15 cellular contexts compared by ENCODE assay signal in genomic region chr3:148598619-148599018, GRCh38.
"Had no signal": no experiment of that assay in that cellular context is flagged by ENCODE, and none has a peak within 500 bp of the region (broad histone marks: within the 10 kb centered on the region; RNA-seq: fewer than 3 reads in every experiment).

No MANE protein-coding gene starts in this region.

- H3K27me3 Mint-ChIP-seq: naive thymus-derived CD4-positive, alpha-beta T cell; stimulated activated naive B cell treated with anti-CD40 and anti-IgM and Interleukin-4, amounts not matched to agents 10 μg/mL and 1 μg/mL and 100 μg/mL, for 72 hours; stimulated activated naive CD8-positive, alpha-beta T cell treated with anti-CD3 and anti-CD28 coated beads, Interleukin-15, amount 100 ng/mL, for 72 hours had no signal

- H3K36me3 Mint-ChIP-seq: naive thymus-derived CD4-positive, alpha-beta T cell; stimulated activated naive B cell treated with anti-CD40 and anti-IgM and Interleukin-4, amounts not matched to agents 10 μg/mL and 1 μg/mL and 100 μg/mL, for 72 hours had no signal

- H3K9me3 Mint-ChIP-seq: nephron progenitor cell; stimulated activated naive B cell treated with anti-CD40 and anti-IgM and Interleukin-4, amounts not matched to agents 10 μg/mL and 1 μg/mL and 100 μg/mL, for 72 hours had no signal

- H3K4me3 Mint-ChIP-seq: naive thymus-derived CD4-positive, alpha-beta T cell; nephron progenitor cell; stimulated activated naive B cell treated with anti-CD40 and anti-IgM and Interleukin-4, amounts not matched to agents 10 μg/mL and 1 μg/mL and 100 μg/mL, for 72 hours; stimulated activated naive CD8-positive, alpha-beta T cell treated with anti-CD3 and anti-CD28 coated beads, Interleukin-15, amount 100 ng/mL, for 72 hours had no signal

- H3K27ac Mint-ChIP-seq: naive thymus-derived CD4-positive, alpha-beta T cell; nephron progenitor cell; stimulated activated naive B cell treated with anti-CD40 and anti-IgM and Interleukin-4, amounts not matched to agents 10 μg/mL and 1 μg/mL and 100 μg/mL, for 72 hours; stimulated activated naive CD8-positive, alpha-beta T cell treated with anti-CD3 and anti-CD28 coated beads, Interleukin-15, amount 100 ng/mL, for 72 hours had no signal

- H3K4me1 Mint-ChIP-seq: naive thymus-derived CD4-positive, alpha-beta T cell; stimulated activated naive B cell treated with anti-CD40 and anti-IgM and Interleukin-4, amounts not matched to agents 10 μg/mL and 1 μg/mL and 100 μg/mL, for 72 hours; stimulated activated naive CD8-positive, alpha-beta T cell treated with anti-CD3 and anti-CD28 coated beads, Interleukin-15, amount 100 ng/mL, for 72 hours had no signal

- DNase-seq: dermis blood vessel endothelial cell; esophagus squamous epithelium; foreskin keratinocyte; head of caudate nucleus; left colon; mesendoderm; naive thymus-derived CD4-positive, alpha-beta T cell; nephron progenitor cell; retina; stimulated activated CD4-positive, alpha-beta T cell treated with anti-CD3 and anti-CD28 coated beads, Interleukin-2, amount 100 ng/mL, for 24 hours; stimulated activated CD4-positive, alpha-beta T cell treated with anti-CD3 and anti-CD28 coated beads, Interleukin-4, amount 100 ng/mL, for 4 hours; stimulated activated naive B cell treated with anti-CD40 and anti-IgM and Interleukin-4, amounts not matched to agents 10 μg/mL and 1 μg/mL and 100 μg/mL, for 72 hours; stimulated activated naive CD8-positive, alpha-beta T cell treated with anti-CD3 and anti-CD28 coated beads, Interleukin-15, amount 100 ng/mL, for 72 hours; testis; upper lobe of right lung had no signal
